In genomic region chr16:85206472-85207356, GRCh38 we compare ENCODE assay signal across 11 cellular contexts.
DNase-seq lines count a peak whose midpoint lies in the region; ATAC-seq and TF ChIP-seq lines count a peak whose summit lies in the region.
"Had no signal": no experiment of that assay in that cellular context is flagged by ENCODE, and none has a peak within 500 bp of the region (broad histone marks: within the 10 kb centered on the region; RNA-seq: fewer than 3 reads in every experiment).

No MANE protein-coding gene starts in this region.

- H2AFZ ChIP-seq in neural progenitor cell (replicated peaks) = no peak overlapping the region

- H3K4me1 Mint-ChIP-seq in neural progenitor cell = peaks cover 63% of the 10 kb centered on the region
- H3K4me1 Mint-ChIP-seq: activated T-helper 17 cell treated with anti-CD3 and anti-CD28 coated beads, Interleukin-2, amount 50 U/mL, for 72 hours had no signal

- H3K9me3 ChIP-seq in Peyer's patch (no peaks in the 10 kb centered on the region), neural progenitor cell (ENCODE audit: low read depth) (no peaks in the 10 kb centered on the region)
- H3K9me3 ChIP-seq: esophagus squamous epithelium had no signal

- H3K27me3 ChIP-seq in Peyer's patch (no peaks in the 10 kb centered on the region), neural progenitor cell (no peaks in the 10 kb centered on the region)

- H3K36me3 Mint-ChIP-seq in neural progenitor cell = no peaks in the 10 kb centered on the region

- TF ChIP-seq CTCF in Peyer's patch (IDR thresholded peaks at IDR 0.05) (no peak), neural progenitor cell (IDR thresholded peaks at IDR 0.05) (no peak)

- peak overlapping the region; percentile 55 for H3K4me2 ChIP-seq in neural progenitor cell

- H3K9ac ChIP-seq in neural progenitor cell = no peak overlapping the region

- H4K20me1 ChIP-seq in neural progenitor cell (ENCODE audit: low read depth) = peaks cover 9% of the 10 kb centered on the region

- H3K36me3 ChIP-seq in Peyer's patch (no peaks in the 10 kb centered on the region), neural progenitor cell (no peaks in the 10 kb centered on the region)
- H3K36me3 ChIP-seq: esophagus squamous epithelium had no signal

- H3K27ac ChIP-seq in Peyer's patch (peak overlapping the region in 3 of 4 donors; percentile 5 to 65 (median 42)), neural progenitor cell (no peak overlapping the region)

- H3K4me3 Mint-ChIP-seq in neural progenitor cell = peak overlapping the region; percentile 18
- H3K4me3 Mint-ChIP-seq: activated T-helper 17 cell treated with anti-CD3 and anti-CD28 coated beads, Interleukin-2, amount 50 U/mL, for 72 hours had no signal

- H3K4me3 ChIP-seq in Peyer's patch (no peak overlapping the region), neural progenitor cell (no peak overlapping the region)

- DNase-seq in Ammon's horn (ENCODE audit: low spot score) (peak; percentile 74), Peyer's patch (peak; percentile 23 to 59 (median 59)), Right ventricle myocardium inferior (ENCODE audit: missing footprints) (peak; percentile 89), neural progenitor cell (ENCODE audit: low spot score) (peak; percentile 61), superior temporal gyrus (ENCODE audit: extremely low spot score) (no peak), SHP77 treated with DMSO at 0.1 percent for 48 hours (lab: John Stamatoyannopoulos, UW) (no peak)
- DNase-seq in central memory CD4-positive, alpha-beta T cell = no peak
- DNase-seq: esophagus squamous epithelium, NCI-H2107 had no signal

- H3F3A ChIP-seq in neural progenitor cell (ENCODE audit: low read depth) = peaks cover 26% of the 10 kb centered on the region

- H3K9me3 Mint-ChIP-seq in neural progenitor cell = no peaks in the 10 kb centered on the region
- H3K9me3 Mint-ChIP-seq: activated T-helper 17 cell treated with anti-CD3 and anti-CD28 coated beads, Interleukin-2, amount 50 U/mL, for 72 hours had no signal

- H3K4me1 ChIP-seq in Peyer's patch (peaks cover 0 to 32% (median 0%) of the 10 kb centered on the region in 4 donors), neural progenitor cell (peaks cover 41% of the 10 kb centered on the region)

- no peak for TF ChIP-seq POLR2A in Peyer's patch (IDR thresholded peaks at IDR 0.05)

- peaks cover 7% of the 10 kb centered on the region for H3K27me3 Mint-ChIP-seq in neural progenitor cell (ENCODE audit: insufficient read depth, low read depth)

- ATAC-seq in Right ventricle myocardium inferior (peak; percentile 51), GM18517 (IDR thresholded peaks at IDR 0.05; ENCODE audit: unreplicated experiment) (no peak)
- ATAC-seq: activated T-helper 17 cell treated with anti-CD3 and anti-CD28 coated beads, Interleukin-2, amount 50 U/mL, for 72 hours had no signal

- intact Hi-C loops in Right ventricle myocardium inferior (cut with DNase I) = loop anchor here (5.0 kb wide), 1 partner anchor 34 kb away; no protein-coding TSS in a partner anchor

- H3K79me2 ChIP-seq in neural progenitor cell (ENCODE audit: low read depth) = no peaks in the 10 kb centered on the region

- no peak overlapping the region for H3K27ac Mint-ChIP-seq in neural progenitor cell

Comparison
In these comparisons a context has a peak if more than half of its experiments do, and no peak if none do; other contexts are left out.
1. DNase-seq: peak in Ammon's horn (single experiment), Peyer's patch (3 of 3), Right ventricle myocardium inferior (single experiment) and neural progenitor cell (single experiment); none in superior temporal gyrus (single experiment), SHP77 treated with DMSO at 0.1 percent for 48 hours (single experiment) and central memory CD4-positive, alpha-beta T cell (single experiment).